In the genomic region with DNA sequence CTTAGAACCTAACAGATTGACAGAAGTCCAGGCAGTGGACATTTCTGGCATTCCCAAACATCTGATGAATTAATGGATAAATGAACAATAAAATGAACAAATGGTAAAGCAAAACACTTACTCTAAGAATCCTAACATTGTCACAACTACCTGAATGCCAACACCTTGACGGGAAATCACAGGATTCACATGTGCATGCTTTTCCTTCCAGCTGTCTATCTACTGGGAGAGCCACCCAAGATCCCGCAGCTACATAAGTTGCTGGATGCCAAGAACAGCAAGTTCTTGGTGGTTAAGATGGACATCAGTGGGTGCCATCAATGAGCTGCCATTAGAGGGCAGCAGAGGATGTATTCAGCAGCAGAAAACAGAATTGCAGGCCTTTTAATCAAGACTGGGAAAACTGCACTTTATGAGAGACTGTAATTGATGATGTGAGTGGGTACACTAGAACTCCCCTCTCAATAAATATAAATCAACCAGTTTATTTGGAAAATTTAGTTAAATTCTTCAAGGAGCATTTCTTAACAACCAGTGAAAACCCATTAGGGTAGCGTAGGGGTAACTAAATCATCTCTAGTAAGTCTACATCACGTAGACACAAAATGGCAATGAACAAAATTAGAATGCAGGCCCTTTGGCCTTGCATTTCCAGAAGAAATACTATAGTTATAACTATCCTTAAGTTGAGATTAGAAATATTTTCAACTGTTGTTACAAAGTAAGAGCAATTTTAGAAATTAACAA, we compare ENCODE assay signal across 8 cellular contexts. TPM values are rescaled to one million over a fixed set of nuclear protein-coding genes. Genes with fewer than 3 reads are reported as not detected.
DNase-seq lines count a peak whose midpoint lies in the region; ATAC-seq and TF ChIP-seq lines count a peak whose summit lies in the region.

No MANE protein-coding gene starts in this region.

- no peaks in the 10 kb centered on the region for H3K27me3 Mint-ChIP-seq in progenitor cell of endocrine pancreas

- H3K27me3 ChIP-seq in Peyer's patch (no peaks in the 10 kb centered on the region), cardiac muscle cell (no peaks in the 10 kb centered on the region)

- no peak overlapping the region for H3K4me3 ChIP-seq in Peyer's patch
- no peak overlapping the region for H3K4me3 ChIP-seq in cardiac muscle cell

- H3K4me1 Mint-ChIP-seq in progenitor cell of endocrine pancreas (ENCODE audit: low read depth) = no peaks in the 10 kb centered on the region

- H3K36me3 Mint-ChIP-seq in activated naive CD4-positive, alpha-beta T cell treated with anti-CD3 and anti-CD28 coated beads, Interleukin-2, amount 50 U/mL, for 72 hours = no peaks in the 10 kb centered on the region
- peaks cover 18% of the 10 kb centered on the region for H3K36me3 Mint-ChIP-seq in progenitor cell of endocrine pancreas (ENCODE audit: insufficient read depth)

- peak; percentile 67 for DNase-seq in DMS153 (lab: John Stamatoyannopoulos, UW)
- peak; percentile 29 for DNase-seq in KG1 (lab: John Stamatoyannopoulos, UW)
- peak; percentile 38 to 90 (median 64) for DNase-seq in Peyer's patch
- peak in 1 of 2 donors; percentile 37 for DNase-seq in activated naive CD4-positive, alpha-beta T cell treated with anti-CD3 and anti-CD28 coated beads, Interleukin-2, amount 50 U/mL, for 72 hours (ENCODE audit: low spot score in 2 of 2)
- peak; percentile 71 to 93 for DNase-seq in cardiac muscle cell (ENCODE audit: low read depth in 1 of 2, low spot score in 1 of 2)
- DNase-seq in progenitor cell of endocrine pancreas (ENCODE audit: low spot score, unreplicated experiment) = peak; percentile 16

- ATAC-seq in GM21390 (IDR thresholded peaks at IDR 0.05; ENCODE audit: unreplicated experiment) = peak; percentile 89
- ATAC-seq in activated naive CD4-positive, alpha-beta T cell treated with anti-CD3 and anti-CD28 coated beads, Interleukin-2, amount 50 U/mL, for 72 hours = peak; percentile 33 to 58
- no peak for ATAC-seq in GM19397 (IDR thresholded peaks at IDR 0.05; ENCODE audit: unreplicated experiment)

- H3K9me3 ChIP-seq in Peyer's patch (no peaks in the 10 kb centered on the region), cardiac muscle cell (ENCODE audit: low read depth) (no peaks in the 10 kb centered on the region)

- H3K4me1 ChIP-seq in Peyer's patch (no peaks in the 10 kb centered on the region), cardiac muscle cell (ENCODE audit: low read depth) (peaks cover 6% of the 10 kb centered on the region)

- no peak overlapping the region for H3K27ac Mint-ChIP-seq in activated naive CD4-positive, alpha-beta T cell treated with anti-CD3 and anti-CD28 coated beads, Interleukin-2, amount 50 U/mL, for 72 hours
- H3K27ac Mint-ChIP-seq in progenitor cell of endocrine pancreas = no peak overlapping the region

- H3K27ac ChIP-seq in Peyer's patch (no peak overlapping the region), cardiac muscle cell (no peak overlapping the region)

- H3K36me3 ChIP-seq in Peyer's patch (no peaks in the 10 kb centered on the region), cardiac muscle cell (no peaks in the 10 kb centered on the region)

- TF ChIP-seq CTCF in Peyer's patch (IDR thresholded peaks at IDR 0.05) = peak in 5 of 6 experiments; percentile 21 to 85 (median 77)
- peak; percentile 98 for TF ChIP-seq CTCF in cardiac muscle cell (IDR thresholded peaks at IDR 0.05; ENCODE audit: low read depth, low read length)
- TF ChIP-seq CTCF in progenitor cell of endocrine pancreas (IDR thresholded peaks at IDR 0.05; ENCODE audit: unreplicated experiment) = peak; percentile 82

- TF ChIP-seq POLR2A in Peyer's patch (IDR thresholded peaks at IDR 0.05) = no peak

- no peak overlapping the region for H3K4me3 Mint-ChIP-seq in progenitor cell of endocrine pancreas (ENCODE audit: low read depth)

- H3K9me3 Mint-ChIP-seq in activated naive CD4-positive, alpha-beta T cell treated with anti-CD3 and anti-CD28 coated beads, Interleukin-2, amount 50 U/mL, for 72 hours = no peaks in the 10 kb centered on the region
- H3K9me3 Mint-ChIP-seq in progenitor cell of endocrine pancreas (ENCODE audit: low read depth) = peaks cover 17% of the 10 kb centered on the region

RNA-seq across cellular contexts. Expression of gene SESTD1, which starts 45.6 kb away (rescaled TPM):
- total RNA-seq in Peyer's patch (10 to 100 TPM; 19.3 to 66.0 (median 39.6) TPM), cardiac muscle cell (6.0 and 10.5 TPM in 2 replicates), progenitor cell of endocrine pancreas (101 and 108 TPM in 2 replicates)
- total RNA-seq in activated naive CD4-positive, alpha-beta T cell treated with anti-CD3 and anti-CD28 coated beads, Interleukin-2, amount 50 U/mL, for 72 hours = 10 to 100 TPM; 15.4 to 16.0 TPM
- 19.4 and 56.8 TPM in 2 replicates for polyA plus RNA-seq in cardiac muscle cell
